ENCODE assay signal across 8 cellular contexts in genomic region chr17:74862108-74862901, GRCh38. TPM values are rescaled to one million over a fixed set of nuclear protein-coding genes. Genes with fewer than 3 reads are reported as not detected.
DNase-seq lines count a peak whose midpoint lies in the region; ATAC-seq and TF ChIP-seq lines count a peak whose summit lies in the region.

No MANE protein-coding gene starts in this region.

- no peak overlapping the region for H3K27ac Mint-ChIP-seq in neural progenitor cell

- intact Hi-C loops in esophagus muscularis mucosa (cut with DNase I) = no loop called here

- peaks cover 0 to 64% (median 30%) of the 10 kb centered on the region in 4 donors for H3K27me3 ChIP-seq in esophagus muscularis mucosa
- peaks cover 53% of the 10 kb centered on the region for H3K27me3 ChIP-seq in neural progenitor cell
- H3K27me3 ChIP-seq in subcutaneous abdominal adipose tissue (ENCODE audit: control insufficient read depth in 5 of 5, insufficient read depth in 4 of 5, low read length in 5 of 5) = peaks cover 24 to 38% (median 30%) of the 10 kb centered on the region in 5 donors

- H3K36me3 ChIP-seq in esophagus muscularis mucosa (no peaks in the 10 kb centered on the region), neural progenitor cell (no peaks in the 10 kb centered on the region), subcutaneous abdominal adipose tissue (ENCODE audit: control insufficient read depth in 5 of 5, insufficient read depth in 5 of 5, low read length in 5 of 5) (no peaks in the 10 kb centered on the region)

- H3K9me3 ChIP-seq in esophagus muscularis mucosa = no peaks in the 10 kb centered on the region
- H3K9me3 ChIP-seq in neural progenitor cell (ENCODE audit: low read depth) = no peaks in the 10 kb centered on the region
- H3K9me3 ChIP-seq in subcutaneous abdominal adipose tissue (ENCODE audit: control insufficient read depth in 5 of 5, low read length in 5 of 5) = no peaks in the 10 kb centered on the region

- H3K4me3 Mint-ChIP-seq in neural progenitor cell = peak overlapping the region; percentile 24

- no peak for TF ChIP-seq EP300 in esophagus muscularis mucosa (IDR thresholded peaks at IDR 0.05)

- ATAC-seq in HG02885 (IDR thresholded peaks at IDR 0.05; ENCODE audit: poor library complexity, unreplicated experiment) = no peak

- TF ChIP-seq CTCF in esophagus muscularis mucosa (IDR thresholded peaks at IDR 0.05) (peak; percentile 63 to 67 (median 66)), neural progenitor cell (IDR thresholded peaks at IDR 0.05) (peak; percentile 84)

- H3K4me1 Mint-ChIP-seq in neural progenitor cell = peaks cover 10% of the 10 kb centered on the region

- no peaks in the 10 kb centered on the region for H3K79me2 ChIP-seq in neural progenitor cell (ENCODE audit: low read depth)

- peak; percentile 73 for DNase-seq in NCI-H2227 (lab: John Stamatoyannopoulos, UW; ENCODE audit: unreplicated experiment)
- DNase-seq in NCI-H2227 treated with DMSO at 0.1 percent for 48 hours (lab: John Stamatoyannopoulos, UW) = no peak
- peak; percentile 57 for DNase-seq in NCI-H774 (lab: John Stamatoyannopoulos, UW)
- peak; percentile 56 for DNase-seq in activated T-cell treated with anti-CD3 and anti-CD28 coated beads for 24 hours (ENCODE audit: low read depth)
- DNase-seq in esophagus muscularis mucosa (ENCODE audit: extremely low spot score) = no peak
- DNase-seq in neural progenitor cell (ENCODE audit: low spot score) = peak; percentile 93

- H3F3A ChIP-seq in neural progenitor cell (ENCODE audit: low read depth) = peaks cover 10% of the 10 kb centered on the region

- H3K4me2 ChIP-seq in neural progenitor cell = peak overlapping the region; percentile 67

- no peaks in the 10 kb centered on the region for H3K9me3 Mint-ChIP-seq in neural progenitor cell

- H3K9ac ChIP-seq in neural progenitor cell = no peak overlapping the region
- peak overlapping the region in 3 of 5 donors; percentile 6 to 47 (median 21) for H3K9ac ChIP-seq in subcutaneous abdominal adipose tissue (ENCODE audit: low read length in 5 of 5)

- H3K4me1 ChIP-seq in esophagus muscularis mucosa (peaks cover 26 to 45% (median 34%) of the 10 kb centered on the region in 4 donors), neural progenitor cell (peaks cover 10% of the 10 kb centered on the region), subcutaneous abdominal adipose tissue (ENCODE audit: control insufficient read depth in 5 of 5, insufficient read depth in 5 of 5, low read length in 5 of 5) (peaks cover 0 to 25% (median 23%) of the 10 kb centered on the region in 5 donors)

- H2AFZ ChIP-seq in neural progenitor cell (replicated peaks) = no peak overlapping the region

- peaks cover 39% of the 10 kb centered on the region for H3K27me3 Mint-ChIP-seq in neural progenitor cell (ENCODE audit: insufficient read depth, low read depth)

- H4K20me1 ChIP-seq in neural progenitor cell (ENCODE audit: low read depth) = peaks cover 39% of the 10 kb centered on the region

- peak overlapping the region; percentile 16 to 52 (median 40) for H3K4me3 ChIP-seq in esophagus muscularis mucosa
- peak overlapping the region; percentile 21 for H3K4me3 ChIP-seq in neural progenitor cell
- peak overlapping the region in 3 of 5 donors; percentile 8 to 41 (median 39) for H3K4me3 ChIP-seq in subcutaneous abdominal adipose tissue (ENCODE audit: low read depth in 1 of 5, low read length in 5 of 5)

- no peak overlapping the region for H3K27ac ChIP-seq in esophagus muscularis mucosa (replicated peaks in 1 of 4)
- H3K27ac ChIP-seq in neural progenitor cell = no peak overlapping the region
- H3K27ac ChIP-seq in subcutaneous abdominal adipose tissue (ENCODE audit: low read depth, low read length) = no peak overlapping the region

- WGBS in esophagus muscularis mucosa = 60% methylated on average over 15 of the region's 25 CpGs

- no peaks in the 10 kb centered on the region for H3K36me3 Mint-ChIP-seq in neural progenitor cell

- TF ChIP-seq POLR2A in esophagus muscularis mucosa (IDR thresholded peaks at IDR 0.05; ENCODE audit: low read depth) = no peak

RNA-seq across cellular contexts. Expression of gene GRIN2C, which starts 2.6 kb away (rescaled TPM):
- total RNA-seq in esophagus muscularis mucosa (1 to 10 TPM in 1 of 4 donors, under 1 TPM in 3; 0.17 to 2.5 (median 0.50) TPM), neural progenitor cell (ENCODE audit: low replicate concordance) (0.03 TPM in 1 of 2 replicates, not detected in the other)

RNA-seq across cellular contexts. Expression of gene FDXR, which starts 10.5 kb away (rescaled TPM):
- total RNA-seq in esophagus muscularis mucosa (10 to 100 TPM in 1 of 4 donors, 1 to 10 TPM in 3; 4.9 to 10.6 (median 7.0) TPM), neural progenitor cell (ENCODE audit: low replicate concordance) (7.4 and 25.3 TPM in 2 replicates)

RNA-seq across cellular contexts. Expression of gene FADS6, which starts 31.1 kb away (rescaled TPM):
- total RNA-seq in esophagus muscularis mucosa = under 1 TPM in 1 of 4 donors, not detected in 3; 0.33 TPM
- total RNA-seq in neural progenitor cell (ENCODE audit: low replicate concordance) = 0.36 TPM in 1 of 2 replicates, not detected in the other

Comparison
In these comparisons a context has a peak if more than half of its experiments do, and no peak if none do; other contexts are left out.
1. DNase-seq: peak in NCI-H2227 (single experiment), NCI-H774 (single experiment), activated T-cell treated with anti-CD3 and anti-CD28 coated beads for 24 hours (single experiment) and neural progenitor cell (single experiment); none in NCI-H2227 treated with DMSO at 0.1 percent for 48 hours (single experiment) and esophagus muscularis mucosa (single experiment).
2. Peak in every context shown above with its lines, with median percentiles within 50 percentile points of each other: H3K4me3 ChIP-seq.